Comparison of ENCODE assay signal across 11 cellular contexts in genomic region chr7:1058311-1058710, GRCh38.
"Had no signal": no experiment of that assay in that cellular context is flagged by ENCODE, and none has a peak within 500 bp of the region (broad histone marks: within the 10 kb centered on the region; RNA-seq: fewer than 3 reads in every experiment).

No MANE protein-coding gene starts in this region.

- H3K9me3 Mint-ChIP-seq: activated naive CD8-positive, alpha-beta T cell treated with anti-CD3 and anti-CD28 coated beads for 36 hours; neural progenitor cell had no signal

- H3K4me3 Mint-ChIP-seq: activated naive CD8-positive, alpha-beta T cell treated with anti-CD3 and anti-CD28 coated beads for 36 hours had no signal

- H2AFZ ChIP-seq: neural progenitor cell, parathyroid adenoma had no signal

- H3K27ac Mint-ChIP-seq: activated naive CD8-positive, alpha-beta T cell treated with anti-CD3 and anti-CD28 coated beads for 36 hours; neural progenitor cell had no signal

- H3K27ac ChIP-seq: gastrocnemius medialis, neural progenitor cell, parathyroid adenoma had no signal

- ATAC-seq: gastrocnemius medialis had no signal

- H3K27me3 ChIP-seq: breast epithelium, gastrocnemius medialis, neural progenitor cell had no signal

- H3K27me3 Mint-ChIP-seq: activated naive CD8-positive, alpha-beta T cell treated with anti-CD3 and anti-CD28 coated beads for 36 hours had no signal

- DNase-seq: activated CD4-positive, alpha-beta T cell treated with anti-CD3 and anti-CD28 coated beads, Interleukin-2, amount 50 U/mL, for 4 hours; activated CD4-positive, CD25-positive, alpha-beta regulatory T cell treated with anti-CD3 and anti-CD28 coated beads, Interleukin-2, amount 50 U/mL, for 72 hours; activated gamma-delta T cell treated with Interleukin-2 at 50 U/mL for 16 hours; activated naive CD8-positive, alpha-beta T cell treated with anti-CD3 and anti-CD28 coated beads for 36 hours; activated T-cell treated with anti-CD3 and anti-CD28 coated beads, Interleukin-2, amount 50 U/mL, for 48 hours; effector CD4-positive, alpha-beta T cell; gastrocnemius medialis; trophoblast cell had no signal

- H3K9ac ChIP-seq: neural progenitor cell, parathyroid adenoma had no signal

- H3K9me3 ChIP-seq: breast epithelium, gastrocnemius medialis had no signal

- H3K4me1 ChIP-seq: breast epithelium, parathyroid adenoma had no signal
